Comparison of ENCODE assay signal across 8 cellular contexts in genomic region chrX:275476-275966, GRCh38. TPM values are rescaled to one million over a fixed set of nuclear protein-coding genes. Genes with fewer than 3 reads are reported as not detected.
DNase-seq lines count a peak whose midpoint lies in the region; ATAC-seq, FAIRE-seq and TF ChIP-seq lines count a peak whose summit lies in the region.

No MANE protein-coding gene starts in this region.

- intact Hi-C loops in lower lobe of right lung (cut with DNase I), result no loop called here

- peak overlapping the region; percentile 53 for H2AFZ ChIP-seq in ACC112 (ENCODE audit: low read length, unreplicated experiment)

- no peak overlapping the region for H3K27ac Mint-ChIP-seq in activated naive CD4-positive, alpha-beta T cell treated with anti-CD3 and anti-CD28 coated beads, Interleukin-2, amount 50 U/mL, for 72 hours

- no peak for FAIRE-seq in D721Med (lab: Jason Lieb, UNC)

- ATAC-seq in activated naive CD4-positive, alpha-beta T cell treated with anti-CD3 and anti-CD28 coated beads, Interleukin-2, amount 50 U/mL, for 72 hours, result peak; percentile 3 to 18
- ATAC-seq in lower lobe of right lung, result peak; percentile 35 to 48
- ATAC-seq in HG03565 (IDR thresholded peaks at IDR 0.05; ENCODE audit: unreplicated experiment), result no peak

- no peak for DNase-seq in HFF-Myc (ENCODE audit: extremely low read depth, low read depth)
- DNase-seq in activated naive CD4-positive, alpha-beta T cell treated with anti-CD3 and anti-CD28 coated beads, Interleukin-2, amount 50 U/mL, for 72 hours (ENCODE audit: low spot score in 2 of 2), result peak in 1 of 2 donors; percentile 6
- peak; percentile 58 for DNase-seq in lower lobe of right lung
- no peak for DNase-seq in HCEC 1CT
- DNase-seq in D721Med (ENCODE audit: insufficient read length, low spot score), result no peak
- DNase-seq in NCI-H774 (lab: John Stamatoyannopoulos, UW), result no peak

- H3K79me2 ChIP-seq in ACC112 (ENCODE audit: control insufficient read depth, insufficient read depth, low read length, unreplicated experiment), result no peaks in the 10 kb centered on the region

- no peaks in the 10 kb centered on the region for H3K36me3 Mint-ChIP-seq in activated naive CD4-positive, alpha-beta T cell treated with anti-CD3 and anti-CD28 coated beads, Interleukin-2, amount 50 U/mL, for 72 hours

- no peak for TF ChIP-seq CTCF in HFF-Myc (IDR thresholded peaks at IDR 0.05; ENCODE audit: low read depth, low read length, missing control alignments)
- no peak for TF ChIP-seq CTCF in lower lobe of right lung (IDR thresholded peaks at IDR 0.05)
- TF ChIP-seq CTCF in D721Med (IDR thresholded peaks at IDR 0.05; ENCODE audit: insufficient read depth, missing control alignments), result no peak

- H3K4me3 ChIP-seq in ACC112 (ENCODE audit: low read depth, low read length), result peak overlapping the region; percentile 90
- H3K4me3 ChIP-seq in HFF-Myc (replicated peaks; ENCODE audit: low read depth, low read length), result peak overlapping the region; percentile 41; the same call in 1 of the 2 replicates
- H3K4me3 ChIP-seq in lower lobe of right lung, result peak overlapping the region; percentile 79

- no peaks in the 10 kb centered on the region for H3K9me3 Mint-ChIP-seq in activated naive CD4-positive, alpha-beta T cell treated with anti-CD3 and anti-CD28 coated beads, Interleukin-2, amount 50 U/mL, for 72 hours

- peaks cover 8% of the 10 kb centered on the region; the same call in 1 of the 2 replicates for H3K27me3 ChIP-seq in ACC112 (ENCODE audit: insufficient read depth, low read length)
- no peaks in the 10 kb centered on the region for H3K27me3 ChIP-seq in lower lobe of right lung (ENCODE audit: low read depth)

- H3K27ac ChIP-seq in ACC112 (ENCODE audit: low read depth, low read length) (no peak overlapping the region), lower lobe of right lung (peak overlapping the region; percentile 67)

- H3K4me1 ChIP-seq in ACC112 (ENCODE audit: control insufficient read depth, insufficient read depth, low read length, unreplicated experiment) (no peaks in the 10 kb centered on the region), lower lobe of right lung (peaks cover 19% of the 10 kb centered on the region)

- H3K36me3 ChIP-seq in ACC112 (ENCODE audit: insufficient read depth, low read length) (no peaks in the 10 kb centered on the region), lower lobe of right lung (no peaks in the 10 kb centered on the region)

- H3K9me3 ChIP-seq in lower lobe of right lung, result no peaks in the 10 kb centered on the region

RNA-seq across cellular contexts. Expression of gene PLCXD1, which starts 5.7 kb away (rescaled TPM):
- total RNA-seq in activated naive CD4-positive, alpha-beta T cell treated with anti-CD3 and anti-CD28 coated beads, Interleukin-2, amount 50 U/mL, for 72 hours, result 100 to 1,000 TPM in 1 of 2 donors, 10 to 100 TPM in 1; 61.4 to 118 TPM
- 23.7 TPM for total RNA-seq in lower lobe of right lung

RNA-seq across cellular contexts. Expression of gene GTPBP6, which starts 43.1 kb away (rescaled TPM):
- total RNA-seq in activated naive CD4-positive, alpha-beta T cell treated with anti-CD3 and anti-CD28 coated beads, Interleukin-2, amount 50 U/mL, for 72 hours, result 10 to 100 TPM; 57.1 to 61.6 TPM
- 47.1 TPM for total RNA-seq in lower lobe of right lung
